Comparison of ENCODE assay signal across 19 cellular contexts in genomic region chr6:167858842-167859520, GRCh38. TPM values are rescaled to one million over a fixed set of nuclear protein-coding genes. Genes with fewer than 3 reads are reported as not detected.
DNase-seq lines count a peak whose midpoint lies in the region; ATAC-seq and TF ChIP-seq lines count a peak whose summit lies in the region.
"Had no signal": no experiment of that assay in that cellular context is flagged by ENCODE, and none has a peak within 500 bp of the region (broad histone marks: within the 10 kb centered on the region; RNA-seq: fewer than 3 reads in every experiment).

No MANE protein-coding gene starts in this region.

- peak; percentile 57 for ATAC-seq in omental fat pad (ENCODE audit: low FRiP score)
- no peak for ATAC-seq in HG03097 (IDR thresholded peaks at IDR 0.05; ENCODE audit: low FRiP score, unreplicated experiment)
- ATAC-seq: GM12878; naive thymus-derived CD8-positive, alpha-beta T cell; PC-3 had no signal

- no TSS peak for BruUV-seq in Calu3 (replicated peaks; lab: Mats Ljungman, UMichigan)

- H3K4me1 Mint-ChIP-seq in Calu3 (ENCODE audit: low read depth, unreplicated experiment), result peaks cover 59% of the 10 kb centered on the region
- H3K4me1 Mint-ChIP-seq: naive thymus-derived CD8-positive, alpha-beta T cell had no signal

- no peaks in the 10 kb centered on the region for H3K36me3 ChIP-seq in SJSA1
- H3K36me3 ChIP-seq: tibial artery had no signal

- no peaks in the 10 kb centered on the region for H3K27me3 Mint-ChIP-seq in Calu3 (ENCODE audit: unreplicated experiment)

- no peaks in the 10 kb centered on the region for H3K9me3 Mint-ChIP-seq in Calu3 (ENCODE audit: low read depth, unreplicated experiment)
- H3K9me3 Mint-ChIP-seq: T-helper 1 cell treated with Interleukin-12 subunit alpha and Interleukin-12 subunit beta and Interleukin-4 antibody, amounts not matched to agents 30 μg/mL and 1 μg/mL, for 36 hours had no signal

- CTCF ChIA-PET in Calu3 (lab: Charles Lee), result interaction anchor here (0.5 to 1.6 kb wide), 3 partner anchors 15 to 149 kb away, joined by 3 read pairs; no protein-coding TSS in a partner anchor

- H3K4me3 ChIP-seq in SJSA1 (no peak overlapping the region), fibroblast of pulmonary artery (replicated peaks; ENCODE audit: low read depth, low read length) (no peak overlapping the region)
- H3K4me3 ChIP-seq: GM12878, tibial artery had no signal

- H3K27ac Mint-ChIP-seq in Calu3 (ENCODE audit: unreplicated experiment), result peak overlapping the region; percentile 81
- H3K27ac Mint-ChIP-seq: activated naive CD8-positive, alpha-beta T cell; naive thymus-derived CD8-positive, alpha-beta T cell; T-helper 1 cell treated with Interleukin-12 subunit alpha and Interleukin-12 subunit beta and Interleukin-4 antibody, amounts not matched to agents 30 μg/mL and 1 μg/mL, for 36 hours had no signal

- peaks cover 4% of the 10 kb centered on the region for H3K36me3 Mint-ChIP-seq in Calu3 (ENCODE audit: insufficient read depth, unreplicated experiment)
- H3K36me3 Mint-ChIP-seq: activated naive CD8-positive, alpha-beta T cell; naive thymus-derived CD8-positive, alpha-beta T cell had no signal

- no peaks in the 10 kb centered on the region for H3K27me3 ChIP-seq in SJSA1 (replicated peaks)
- H3K27me3 ChIP-seq: tibial artery had no signal

- TF ChIP-seq CTCF in Calu3 (IDR thresholded peaks at IDR 0.05; ENCODE audit: unreplicated experiment) (no peak), fibroblast of pulmonary artery (IDR thresholded peaks at IDR 0.05; ENCODE audit: low read length, missing control alignments) (no peak), omental fat pad (IDR thresholded peaks at IDR 0.05) (no peak)

- intact Hi-C loops in Calu3 (cut with micrococcal nuclease; ENCODE audit: unreplicated experiment), result loop anchor here (2.0 kb wide), 1 partner anchor 26 kb away; no protein-coding TSS in a partner anchor

- H3K9me3 ChIP-seq in SJSA1 (replicated peaks), result no peaks in the 10 kb centered on the region
- H3K9me3 ChIP-seq: tibial artery had no signal

- DNase-seq in Calu3 (no peak), SJSA1 (ENCODE audit: low read depth in 1 of 2, low spot score in 2 of 2) (no peak), fibroblast of pulmonary artery (ENCODE audit: low read depth) (peak; percentile 49), omental fat pad (ENCODE audit: low spot score) (no peak), DMS153 treated with DMSO at 0.1 percent for 48 hours (lab: John Stamatoyannopoulos, UW; ENCODE audit: unreplicated experiment) (no peak), NAMALWA (ENCODE audit: low spot score) (no peak), NCI-H2081 (lab: John Stamatoyannopoulos, UW) (no peak)
- DNase-seq: naive thymus-derived CD8-positive, alpha-beta T cell; NCI-H1694 treated with DMSO at 0.1 percent for 48 hours; NCI-H510A; PC-3; right cardiac atrium; stimulated activated CD4-positive, alpha-beta T cell treated with anti-CD3 and anti-CD28 coated beads, Interleukin-4, amount 100 ng/mL, for 1 hour; tibial artery had no signal

- H3K4me1 ChIP-seq in SJSA1 (replicated peaks), result peaks cover 45% of the 10 kb centered on the region

- H3K27ac ChIP-seq in SJSA1, result peak overlapping the region; percentile 96
- H3K27ac ChIP-seq: HL-60, tibial artery had no signal

- peak overlapping the region; percentile 63 for H3K4me3 Mint-ChIP-seq in Calu3 (ENCODE audit: low read depth, unreplicated experiment)
- H3K4me3 Mint-ChIP-seq: activated naive CD8-positive, alpha-beta T cell; naive thymus-derived CD8-positive, alpha-beta T cell; T-helper 1 cell treated with Interleukin-12 subunit alpha and Interleukin-12 subunit beta and Interleukin-4 antibody, amounts not matched to agents 30 μg/mL and 1 μg/mL, for 36 hours had no signal

RNA-seq across cellular contexts. Expression of gene AFDN, which starts 32.3 kb away (rescaled TPM):
- total RNA-seq in Calu3 (2022), result 226 and 237 TPM in 2 replicates
- total RNA-seq in SJSA1 (2014; rRNA removed; shearing (Covaris generic)), result 88.2 and 118 TPM in 2 replicates
- total RNA-seq in omental fat pad, result 100 to 1,000 TPM; 114 to 166 (median 125) TPM
